ENCODE assay signal across 25 cellular contexts in genomic region chr11:68893282-68893681, GRCh38. TPM values are rescaled to one million over a fixed set of nuclear protein-coding genes. Genes with fewer than 3 reads are reported as not detected.
DNase-seq lines count a peak whose midpoint lies in the region; ATAC-seq and TF ChIP-seq lines count a peak whose summit lies in the region.
"Had no signal": no experiment of that assay in that cellular context is flagged by ENCODE, and none has a peak within 500 bp of the region (broad histone marks: within the 10 kb centered on the region; RNA-seq: fewer than 3 reads in every experiment).

No MANE protein-coding gene starts in this region.

- no peak for DNase-seq in activated CD4-positive, alpha-beta T cell treated with anti-CD3 and anti-CD28 coated beads, Interleukin-2, amount 10 ng/mL, durations not matched to agents 7 days and 5 days
- DNase-seq in activated CD4-positive, alpha-beta T cell treated with anti-CD3 and anti-CD28 coated beads for 48 hours = no peak
- DNase-seq in NCI-H146 (lab: John Stamatoyannopoulos, UW) (peak; percentile 50), SK-MEL-5 (ENCODE audit: low read depth, low spot score) (peak; percentile 54), superior temporal gyrus (ENCODE audit: extremely low spot score) (no peak), GM10266 (ENCODE audit: extremely low spot score) (no peak)
- DNase-seq: 8988T; ACHN; BE2C; CD8-positive, alpha-beta memory T cell; DMS79 treated with DMSO at 0.1 percent for 48 hours; GF-D8; GM23248; H7; Karpas-422; NCI-H1105 treated with DMSO at 0.1 percent for 48 hours; NCI-H1694; NCI-H2029 treated with DMSO at 0.1 percent for 48 hours; NCI-H446 treated with DMSO at 0.1 percent for 48 hours; NCI-H526; Peyer's patch had no signal

- CTCF ChIA-PET in activated CD4-positive, alpha-beta T cell treated with anti-CD3 and anti-CD28 coated beads, Interleukin-2, amount 10 ng/mL, durations not matched to agents 7 days and 5 days (lab: Charles Lee) = no interaction called here

- H3K27me3 Mint-ChIP-seq in activated CD4-positive, alpha-beta T cell treated with anti-CD3 and anti-CD28 coated beads, Interleukin-2, amount 10 ng/mL, durations not matched to agents 7 days and 5 days = no peaks in the 10 kb centered on the region
- H3K27me3 Mint-ChIP-seq: CD8-positive, alpha-beta memory T cell had no signal

- POLR2A ChIA-PET in activated CD4-positive, alpha-beta T cell treated with anti-CD3 and anti-CD28 coated beads, Interleukin-2, amount 10 ng/mL, durations not matched to agents 7 days and 5 days (lab: Charles Lee) = no interaction called here

- in situ Hi-C loops in SK-MEL-5 (cut with HindIII; ENCODE audit: low pct_unique_long_range_greater_than_20kb, low sequenced_read_pairs) = no loop called here

- no peak for TF ChIP-seq CTCF in GM10266 (IDR thresholded peaks at IDR 0.05; ENCODE audit: control insufficient read depth, insufficient read depth, low read depth, missing control alignments)

- peaks cover 39% of the 10 kb centered on the region for H3K36me3 Mint-ChIP-seq in activated CD4-positive, alpha-beta T cell treated with anti-CD3 and anti-CD28 coated beads, Interleukin-2, amount 10 ng/mL, durations not matched to agents 7 days and 5 days (ENCODE audit: low read depth)

- no peaks in the 10 kb centered on the region for H3K9me3 Mint-ChIP-seq in activated CD4-positive, alpha-beta T cell treated with anti-CD3 and anti-CD28 coated beads, Interleukin-2, amount 10 ng/mL, durations not matched to agents 7 days and 5 days
- H3K9me3 Mint-ChIP-seq: CD8-positive, alpha-beta memory T cell had no signal

- H3K27ac Mint-ChIP-seq in activated CD4-positive, alpha-beta T cell treated with anti-CD3 and anti-CD28 coated beads, Interleukin-2, amount 10 ng/mL, durations not matched to agents 7 days and 5 days = peak overlapping the region; percentile 58
- H3K27ac Mint-ChIP-seq: CD8-positive, alpha-beta memory T cell had no signal

- no peak overlapping the region for H3K4me3 Mint-ChIP-seq in activated CD4-positive, alpha-beta T cell treated with anti-CD3 and anti-CD28 coated beads, Interleukin-2, amount 10 ng/mL, durations not matched to agents 7 days and 5 days
- H3K4me3 Mint-ChIP-seq: CD14-positive monocyte had no signal

- ATAC-seq in esophagus mucosa = peak; percentile 80
- no peak for ATAC-seq in HG03520 (IDR thresholded peaks at IDR 0.05; ENCODE audit: unreplicated experiment)
- ATAC-seq: SK-N-SH treated with all-trans-retinoic acid at 6 μM for 48 hours had no signal

- H3K4me1 Mint-ChIP-seq in activated CD4-positive, alpha-beta T cell treated with anti-CD3 and anti-CD28 coated beads, Interleukin-2, amount 10 ng/mL, durations not matched to agents 7 days and 5 days = no peaks in the 10 kb centered on the region
- H3K4me1 Mint-ChIP-seq: CD8-positive, alpha-beta memory T cell had no signal

RNA-seq across cellular contexts. Expression of gene MRPL21, which starts 10.3 kb away (rescaled TPM):
- 10 to 100 TPM; 56.8 to 61.8 TPM for total RNA-seq in activated CD4-positive, alpha-beta T cell treated with anti-CD3 and anti-CD28 coated beads, Interleukin-2, amount 10 ng/mL, durations not matched to agents 7 days and 5 days
- total RNA-seq in SK-MEL-5 (2014; rRNA removed; shearing (Covaris generic)) = 342 and 413 TPM in 2 replicates
- polyA plus RNA-seq in SK-MEL-5 (2015; cell fraction: cytosol; rRNA removed) = 250 and 286 TPM in 2 replicates
- polyA plus RNA-seq in SK-MEL-5 (2015; cell fraction: nucleus; rRNA removed) = 101 and 134 TPM in 2 replicates
- 62.7 TPM for total RNA-seq in esophagus mucosa

RNA-seq across cellular contexts. Expression of gene IGHMBP2, which starts 10.4 kb away (rescaled TPM):
- 10 to 100 TPM; 23.9 to 28.3 TPM for total RNA-seq in activated CD4-positive, alpha-beta T cell treated with anti-CD3 and anti-CD28 coated beads, Interleukin-2, amount 10 ng/mL, durations not matched to agents 7 days and 5 days
- total RNA-seq in SK-MEL-5 (2014; rRNA removed; shearing (Covaris generic)) = 24.8 and 27.6 TPM in 2 replicates
- 46.4 and 53.1 TPM in 2 replicates for polyA plus RNA-seq in SK-MEL-5 (2015; cell fraction: cytosol; rRNA removed)
- polyA plus RNA-seq in SK-MEL-5 (2015; cell fraction: nucleus; rRNA removed) = 131 and 141 TPM in 2 replicates
- total RNA-seq in esophagus mucosa = 12.6 TPM

RNA-seq across cellular contexts. Expression of gene CPT1A, which starts 51.6 kb away (rescaled TPM):
- total RNA-seq in activated CD4-positive, alpha-beta T cell treated with anti-CD3 and anti-CD28 coated beads, Interleukin-2, amount 10 ng/mL, durations not matched to agents 7 days and 5 days = 10 to 100 TPM; 66.3 to 69.9 TPM
- total RNA-seq in SK-MEL-5 (2014; rRNA removed; shearing (Covaris generic)) = 1.7 and 1.8 TPM in 2 replicates
- 3.0 and 3.9 TPM in 2 replicates for polyA plus RNA-seq in SK-MEL-5 (2015; cell fraction: cytosol; rRNA removed)
- 0.42 and 2.7 TPM in 2 replicates for polyA plus RNA-seq in SK-MEL-5 (2015; cell fraction: nucleus; rRNA removed)
- 23.9 TPM for total RNA-seq in esophagus mucosa

Comparison
In these comparisons a context has a peak if more than half of its experiments do, and no peak if none do; other contexts are left out.
1. DNase-seq: peak in NCI-H146 (single experiment) and SK-MEL-5 (single experiment); none in activated CD4-positive, alpha-beta T cell treated with anti-CD3 and anti-CD28 coated beads, Interleukin-2, amount 10 ng/mL, durations not matched to agents 7 days and 5 days (single experiment), activated CD4-positive, alpha-beta T cell treated with anti-CD3 and anti-CD28 coated beads for 48 hours (single experiment), superior temporal gyrus (single experiment) and GM10266 (single experiment).